Comparison of ENCODE assay signal across 1 cellular context in genomic region chr10:117216028-117216427, GRCh38.
TF ChIP-seq lines count a peak whose summit lies in the region.

No MANE protein-coding gene starts in this region.

TF ChIP-seq in neural cell, 6 proteins besides CTCF, POLR2A, EP300 and RAD21 (continued from another document):
- TF ChIP-seq REST (IDR thresholded peaks at IDR 0.05; ENCODE audit: borderline replicate concordance) = no peak
- TF ChIP-seq EZH2 (IDR thresholded peaks at IDR 0.05; ENCODE audit: borderline replicate concordance, insufficient read depth, low read length, poor library complexity, severe bottlenecking) = no peak
- TF ChIP-seq SMC3 (conservative IDR thresholded peaks at IDR 0.05; ENCODE audit: poor library complexity) = no peak
- no peak for TF ChIP-seq MXI1 (conservative IDR thresholded peaks at IDR 0.05; ENCODE audit: poor library complexity, severe bottlenecking)
